Comparison of ENCODE assay signal across 15 cellular contexts in genomic region chr5:137263319-137263718, GRCh38.
A peak's percentile ranks its signal among the peaks of the same experiment; 100 is the strongest.
DNase-seq lines count a peak whose midpoint lies in the region; ATAC-seq, FAIRE-seq and TF ChIP-seq lines count a peak whose summit lies in the region.
"Had no signal": no experiment of that assay in that cellular context is flagged by ENCODE, and none has a peak within 500 bp of the region (broad histone marks: within the 10 kb centered on the region; RNA-seq: fewer than 3 reads in every experiment).

No MANE protein-coding gene starts in this region.

- no peaks in the 10 kb centered on the region for H3K36me3 ChIP-seq in esophagus muscularis mucosa
- H3K36me3 ChIP-seq in tibial nerve, result no peaks in the 10 kb centered on the region
- H3K36me3 ChIP-seq: BLaER1 treated with 17β-estradiol and CSF1 and Interleukin-3, amounts not matched to agents 10 nM and 100 nM; HAP-1 had no signal

- H3K4me1 ChIP-seq in esophagus muscularis mucosa (peaks cover 0 to 6% (median 3%) of the 10 kb centered on the region in 4 donors), tibial nerve (peaks cover 0 to 13% (median 0%) of the 10 kb centered on the region in 4 donors)
- H3K4me1 ChIP-seq: BLaER1 treated with 17β-estradiol and CSF1 and Interleukin-3, amounts not matched to agents 10 nM and 100 nM; HAP-1 had no signal

- no peak for ATAC-seq in HG03342 (IDR thresholded peaks at IDR 0.05; ENCODE audit: unreplicated experiment)
- ATAC-seq: CD8-positive, alpha-beta T cell; GM12878 had no signal

- TF ChIP-seq EP300 in esophagus muscularis mucosa (IDR thresholded peaks at IDR 0.05) (no peak), tibial nerve (IDR thresholded peaks at IDR 0.05) (no peak)

- TF ChIP-seq CTCF in esophagus muscularis mucosa (IDR thresholded peaks at IDR 0.05) (no peak), foreskin fibroblast (IDR thresholded peaks at IDR 0.05; ENCODE audit: low read depth, low read length) (no peak), tibial nerve (IDR thresholded peaks at IDR 0.05) (no peak)

- TF ChIP-seq POLR2A in esophagus muscularis mucosa (IDR thresholded peaks at IDR 0.05; ENCODE audit: low read depth) (no peak), tibial nerve (IDR thresholded peaks at IDR 0.05) (no peak)

- H3K4me3 ChIP-seq in esophagus muscularis mucosa (no peak overlapping the region), foreskin fibroblast (ENCODE audit: low read depth in 1 of 2, low read length in 2 of 2) (no peak overlapping the region), tibial nerve (no peak overlapping the region)
- H3K4me3 ChIP-seq: BLaER1 treated with 17β-estradiol and CSF1 and Interleukin-3, amounts not matched to agents 10 nM and 100 nM; GM12878; HAP-1 had no signal

- intact Hi-C loops in esophagus muscularis mucosa (cut with DNase I), result no loop called here

- H3K9me3 ChIP-seq in esophagus muscularis mucosa, result no peaks in the 10 kb centered on the region
- H3K9me3 ChIP-seq in tibial nerve, result no peaks in the 10 kb centered on the region
- H3K9me3 ChIP-seq: BLaER1 treated with 17β-estradiol and CSF1 and Interleukin-3, amounts not matched to agents 10 nM and 100 nM; HAP-1 had no signal

- H3K27me3 ChIP-seq in esophagus muscularis mucosa, result no peaks in the 10 kb centered on the region
- no peaks in the 10 kb centered on the region for H3K27me3 ChIP-seq in tibial nerve
- H3K27me3 ChIP-seq: BLaER1 treated with 17β-estradiol and CSF1 and Interleukin-3, amounts not matched to agents 10 nM and 100 nM had no signal

- 64% methylated on average over 4 of the region's 4 CpGs for WGBS in esophagus muscularis mucosa
- 63 to 88% methylated on average over 4 of the region's 4 CpGs for WGBS in tibial nerve, 2 donors

- FAIRE-seq in RCC 7860 (lab: Jason Lieb, UNC), result peak; percentile 12
- FAIRE-seq: GM12878, GM19239, HTR-8/SVneo had no signal

- no peak overlapping the region for H3K27ac ChIP-seq in esophagus muscularis mucosa (replicated peaks in 1 of 4)
- H3K27ac ChIP-seq in tibial nerve, result no peak overlapping the region
- H3K27ac ChIP-seq: BLaER1 treated with 17β-estradiol and CSF1 and Interleukin-3, amounts not matched to agents 10 nM and 100 nM had no signal

- DNase-seq in RCC 7860 (ENCODE audit: low spot score), result no peak
- DNase-seq in esophagus muscularis mucosa (ENCODE audit: extremely low spot score), result peak; percentile 89
- peak; percentile 33 for DNase-seq in left kidney (ENCODE audit: low read depth, low spot score)
- DNase-seq in foreskin fibroblast, result no peak
- no peak for DNase-seq in tibial nerve (ENCODE audit: low spot score in 2 of 2)
- DNase-seq: Calu3; CD8-positive, alpha-beta T cell; DMS79 treated with DMSO at 0.1 percent for 48 hours; IMR-90 had no signal

Comparison
In these comparisons a context has a peak if more than half of its experiments do, and no peak if none do; other contexts are left out.
1. DNase-seq: peak in esophagus muscularis mucosa (single experiment) and left kidney (single experiment); none in RCC 7860 (single experiment), foreskin fibroblast (0 of 2) and tibial nerve (0 of 2).